8 cellular contexts compared by ENCODE assay signal in genomic region chr5:172361566-172362238, GRCh38.
DNase-seq lines count a peak whose midpoint lies in the region; ATAC-seq and TF ChIP-seq lines count a peak whose summit lies in the region.

No MANE protein-coding gene starts in this region.

- DNase-seq in A172 (ENCODE audit: low spot score) (peak; percentile 92), SW 1271 (lab: John Stamatoyannopoulos, UW) (peak; percentile 76 to 87), foreskin fibroblast (peak; percentile 99), T-cell (no peak)

- H3K4me3 ChIP-seq in foreskin fibroblast (ENCODE audit: low read depth in 1 of 2, low read length in 2 of 2) = no peak overlapping the region

- TF ChIP-seq CTCF in foreskin fibroblast (IDR thresholded peaks at IDR 0.05; ENCODE audit: low read depth, low read length) = no peak

- CTCF ChIA-PET in T-cell (lab: Charles Lee) = no interaction called here

- no peak overlapping the region for H3K4me3 Mint-ChIP-seq in T-cell

- H3K4me1 Mint-ChIP-seq in T-cell = peaks cover 0 to 10% (median 0%) of the 10 kb centered on the region in 3 donors

- H3K36me3 Mint-ChIP-seq in T-cell = no peaks in the 10 kb centered on the region

- POLR2A ChIA-PET in T-cell (lab: Charles Lee) = no interaction called here

- peak; percentile 49 for ATAC-seq in GM21619 (IDR thresholded peaks at IDR 0.05; ENCODE audit: unreplicated experiment)
- ATAC-seq in GM21515 (IDR thresholded peaks at IDR 0.05; ENCODE audit: unreplicated experiment) = no peak
- ATAC-seq in GM21367 (IDR thresholded peaks at IDR 0.05; ENCODE audit: unreplicated experiment) = no peak
- no peak for ATAC-seq in T-cell (replicated peaks in 1 of 4)
- ATAC-seq in HG02973 (IDR thresholded peaks at IDR 0.05; ENCODE audit: unreplicated experiment) = no peak

- no peaks in the 10 kb centered on the region for H3K9me3 Mint-ChIP-seq in T-cell

- H3K27ac Mint-ChIP-seq in T-cell = no peak overlapping the region

- H3K27me3 Mint-ChIP-seq in T-cell = peaks cover 0 to 2% of the 10 kb centered on the region in 2 donors

Comparison
In these comparisons a context has a peak if more than half of its experiments do, and no peak if none do; other contexts are left out.
1. DNase-seq: peak in A172 (single experiment), SW 1271 (2 of 2) and foreskin fibroblast (2 of 2); none in T-cell (0 of 34).